In the genomic region with DNA sequence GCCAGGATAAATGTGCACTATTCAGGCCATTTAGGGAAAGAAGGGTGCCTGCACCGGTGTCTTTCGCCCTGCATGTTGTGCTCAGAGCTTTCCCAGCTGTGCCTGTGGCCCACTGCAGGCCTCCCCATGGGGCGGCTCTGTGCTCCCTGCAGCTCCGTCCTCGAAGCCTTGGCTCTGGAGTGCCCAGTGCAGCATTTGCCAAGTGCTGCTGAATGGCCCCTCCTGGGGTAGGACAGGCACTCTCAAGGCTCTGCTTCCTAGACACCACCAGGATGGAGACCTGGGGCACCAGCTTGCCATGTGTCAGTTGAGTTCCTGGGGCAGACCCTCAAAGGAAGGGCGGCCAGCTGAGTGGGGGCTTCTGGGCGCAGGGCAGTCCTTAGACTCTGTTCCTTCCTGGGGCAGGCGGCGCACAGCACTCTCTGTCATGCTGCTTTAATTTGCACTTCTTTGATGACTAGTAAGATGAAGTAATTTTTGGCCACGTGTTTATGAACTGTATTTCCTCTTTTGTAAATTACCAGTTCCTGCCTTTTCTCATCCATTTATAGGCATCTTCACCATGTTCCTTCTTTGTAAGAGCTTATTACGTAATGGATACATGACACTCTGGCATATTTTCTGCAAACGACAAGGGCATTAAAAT, we compare ENCODE assay signal across 9 cellular contexts. TPM values are rescaled to one million over a fixed set of nuclear protein-coding genes. Genes with fewer than 3 reads are reported as not detected.
A peak's percentile ranks its signal among the peaks of the same experiment; 100 is the strongest.
DNase-seq lines count a peak whose midpoint lies in the region; ATAC-seq and TF ChIP-seq lines count a peak whose summit lies in the region.
"Had no signal": no experiment of that assay in that cellular context is flagged by ENCODE, and none has a peak within 500 bp of the region (broad histone marks: within the 10 kb centered on the region; RNA-seq: fewer than 3 reads in every experiment).

No MANE protein-coding gene starts in this region.

- no peaks in the 10 kb centered on the region for H3K9me3 Mint-ChIP-seq in IgD-negative memory B cell
- H3K9me3 Mint-ChIP-seq in T-helper 2 cell treated with Interferon-gamma antibody and Interleukin-4, amounts not matched to agents 5 μg/mL and 100 μg/mL, for 36 hours, result no peaks in the 10 kb centered on the region

- no peaks in the 10 kb centered on the region for H3K27me3 ChIP-seq in skeletal muscle satellite cell (ENCODE audit: control insufficient read depth, insufficient read depth, low read length)
- no peaks in the 10 kb centered on the region for H3K27me3 ChIP-seq in esophagus muscularis mucosa
- H3K27me3 ChIP-seq: dorsolateral prefrontal cortex had no signal

- no peak overlapping the region for H3K27ac ChIP-seq in esophagus muscularis mucosa (replicated peaks in 1 of 4)

- no peak for TF ChIP-seq CTCF in esophagus muscularis mucosa (IDR thresholded peaks at IDR 0.05)

- WGBS in esophagus muscularis mucosa, result 65% methylated on average over 12 of the region's 12 CpGs

- intact Hi-C loops in esophagus muscularis mucosa (cut with DNase I), result no loop called here

- H3K36me3 ChIP-seq in skeletal muscle satellite cell (ENCODE audit: insufficient read depth, low read length) (peaks cover 3% of the 10 kb centered on the region), esophagus muscularis mucosa (peaks cover 0 to 41% (median 18%) of the 10 kb centered on the region in 4 donors)

- no peaks in the 10 kb centered on the region for H3K9me3 ChIP-seq in skeletal muscle satellite cell (replicated peaks; ENCODE audit: low read length)
- H3K9me3 ChIP-seq in esophagus muscularis mucosa, result no peaks in the 10 kb centered on the region

- no peak for TF ChIP-seq POLR2A in esophagus muscularis mucosa (IDR thresholded peaks at IDR 0.05; ENCODE audit: low read depth)

- TF ChIP-seq EP300 in esophagus muscularis mucosa (IDR thresholded peaks at IDR 0.05), result no peak

- H3K27me3 Mint-ChIP-seq in IgD-negative memory B cell, result no peaks in the 10 kb centered on the region
- H3K27me3 Mint-ChIP-seq in T-helper 2 cell treated with Interferon-gamma antibody and Interleukin-4, amounts not matched to agents 5 μg/mL and 100 μg/mL, for 36 hours (ENCODE audit: low read depth), result no peaks in the 10 kb centered on the region

- peak overlapping the region; percentile 2 to 88 (median 37) for H3K27ac Mint-ChIP-seq in IgD-negative memory B cell
- H3K27ac Mint-ChIP-seq in T-helper 2 cell treated with Interferon-gamma antibody and Interleukin-4, amounts not matched to agents 5 μg/mL and 100 μg/mL, for 36 hours, result peak overlapping the region; percentile 31

- peak overlapping the region; percentile 67 for H3K9ac ChIP-seq in skeletal muscle satellite cell (ENCODE audit: low read depth, low read length)

- H3K4me1 Mint-ChIP-seq in IgD-negative memory B cell, result peaks cover 14 to 24% (median 22%) of the 10 kb centered on the region in 3 donors
- H3K4me1 Mint-ChIP-seq in T-helper 2 cell treated with Interferon-gamma antibody and Interleukin-4, amounts not matched to agents 5 μg/mL and 100 μg/mL, for 36 hours (ENCODE audit: low read depth), result peaks cover 31% of the 10 kb centered on the region

- H3K4me3 Mint-ChIP-seq in IgD-negative memory B cell, result peak overlapping the region in 1 of 4 donors; percentile 63
- H3K4me3 Mint-ChIP-seq in T-helper 2 cell treated with Interferon-gamma antibody and Interleukin-4, amounts not matched to agents 5 μg/mL and 100 μg/mL, for 36 hours, result no peak overlapping the region

- ATAC-seq in esophagus mucosa (peak; percentile 15), GM18909 (IDR thresholded peaks at IDR 0.05; ENCODE audit: poor library complexity, unreplicated experiment) (no peak)

- H3K4me1 ChIP-seq in skeletal muscle satellite cell (ENCODE audit: control insufficient read depth, insufficient read depth, low read length) (peaks cover 74% of the 10 kb centered on the region), esophagus muscularis mucosa (peaks cover 19 to 38% (median 32%) of the 10 kb centered on the region in 4 donors)

- no peak overlapping the region for H3K4me3 ChIP-seq in skeletal muscle satellite cell (ENCODE audit: low read length)
- no peak overlapping the region for H3K4me3 ChIP-seq in esophagus muscularis mucosa
- H3K4me3 ChIP-seq: dorsolateral prefrontal cortex had no signal

- H3K36me3 Mint-ChIP-seq in IgD-negative memory B cell, result peaks cover 4% of the 10 kb centered on the region
- H3K36me3 Mint-ChIP-seq in T-helper 2 cell treated with Interferon-gamma antibody and Interleukin-4, amounts not matched to agents 5 μg/mL and 100 μg/mL, for 36 hours (ENCODE audit: low read depth), result no peaks in the 10 kb centered on the region

- no peak for DNase-seq in T-helper 2 cell treated with Interferon-gamma antibody and Interleukin-4, amounts not matched to agents 5 μg/mL and 100 μg/mL, for 36 hours (ENCODE audit: low spot score)
- DNase-seq in epidermal melanocyte (ENCODE audit: insufficient read length, low spot score) (no peak), esophagus muscularis mucosa (ENCODE audit: extremely low spot score) (no peak), NCI-H526 treated with DMSO at 0.1 percent for 48 hours (lab: John Stamatoyannopoulos, UW) (no peak)

- H3K4me2 ChIP-seq in skeletal muscle satellite cell (ENCODE audit: low read length), result peak overlapping the region; percentile 39

RNA-seq across cellular contexts. Expression of gene GNB1L, which starts 32.1 kb away (rescaled TPM):
- 15.3 TPM for polyA plus RNA-seq in IgD-negative memory B cell
- total RNA-seq in esophagus mucosa (3.9 TPM), esophagus muscularis mucosa (1 to 10 TPM; 4.6 to 8.7 (median 6.8) TPM)
- total RNA-seq in skeletal muscle satellite cell (2012; rRNA removed), result 3.7 and 7.9 TPM in 2 replicates

RNA-seq across cellular contexts. Expression of gene RTL10, which starts 32.1 kb away (rescaled TPM):
- 7.3 TPM for polyA plus RNA-seq in IgD-negative memory B cell
- 14.0 TPM for total RNA-seq in esophagus mucosa
- total RNA-seq in skeletal muscle satellite cell (2012; rRNA removed), result 9.4 and 12.0 TPM in 2 replicates
- 10 to 100 TPM in 2 of 4 donors, 1 to 10 TPM in 2; 5.6 to 14.8 (median 11.1) TPM for total RNA-seq in esophagus muscularis mucosa

RNA-seq across cellular contexts. Expression of gene COMT, which starts 54.8 kb away (rescaled TPM):
- 85.3 TPM for polyA plus RNA-seq in IgD-negative memory B cell
- 146 TPM for total RNA-seq in esophagus mucosa
- 184 and 210 TPM in 2 replicates for total RNA-seq in skeletal muscle satellite cell (2012; rRNA removed)
- 100 to 1,000 TPM; 141 to 231 (median 196) TPM for total RNA-seq in esophagus muscularis mucosa

RNA-seq across cellular contexts. Expression of gene TXNRD2, which starts 54.9 kb away (rescaled TPM):
- 17.3 TPM for polyA plus RNA-seq in IgD-negative memory B cell
- total RNA-seq in esophagus mucosa, result 11.7 TPM
- total RNA-seq in skeletal muscle satellite cell (2012; rRNA removed), result 21.3 and 23.4 TPM in 2 replicates
- 10 to 100 TPM; 12.9 to 27.2 (median 23.9) TPM for total RNA-seq in esophagus muscularis mucosa
